23 cellular contexts compared by ENCODE assay signal in the genomic region with DNA sequence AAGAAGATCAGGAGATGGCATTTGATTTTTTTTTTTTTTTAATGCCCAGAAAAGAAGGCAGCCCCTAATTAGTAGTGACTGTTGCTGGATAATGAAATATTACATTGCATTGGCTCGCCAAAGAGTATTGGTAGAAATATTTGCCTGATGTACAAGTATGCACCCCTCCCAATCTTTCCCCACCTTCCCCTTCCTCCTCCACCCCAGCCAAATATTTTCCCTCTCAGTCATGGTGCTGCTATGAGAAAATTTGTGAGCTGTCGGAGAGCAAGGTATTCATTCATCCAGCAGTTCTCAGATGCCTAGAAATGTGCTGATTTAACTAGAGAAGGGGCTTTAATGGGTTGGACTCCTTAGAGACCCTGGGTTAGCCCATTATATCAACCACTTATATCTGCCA. TPM values are rescaled to one million over a fixed set of nuclear protein-coding genes. Genes with fewer than 3 reads are reported as not detected.
A peak's percentile ranks its signal among the peaks of the same experiment; 100 is the strongest.
DNase-seq lines count a peak whose midpoint lies in the region; ATAC-seq and TF ChIP-seq lines count a peak whose summit lies in the region.
"Had no signal": no experiment of that assay in that cellular context is flagged by ENCODE, and none has a peak within 500 bp of the region (broad histone marks: within the 10 kb centered on the region; RNA-seq: fewer than 3 reads in every experiment).

No MANE protein-coding gene starts in this region.

- H3K9me3 ChIP-seq in left ventricle myocardium inferior (replicated peaks) (no peaks in the 10 kb centered on the region), adipocyte (ENCODE audit: control insufficient read depth, low read length) (no peaks in the 10 kb centered on the region)
- H3K9me3 ChIP-seq in naive thymus-derived CD4-positive, alpha-beta T cell (ENCODE audit: control insufficient read depth in 2 of 3, low read length in 3 of 3) = no peaks in the 10 kb centered on the region

- no peak overlapping the region for H3K4me3 Mint-ChIP-seq in naive thymus-derived CD4-positive, alpha-beta T cell
- H3K4me3 Mint-ChIP-seq in stimulated activated naive CD8-positive, alpha-beta T cell treated with anti-CD3 and anti-CD28 coated beads, Interleukin-15, amount 100 ng/mL, for 72 hours = no peak overlapping the region
- H3K4me3 Mint-ChIP-seq in activated T-cell treated with anti-CD3 and anti-CD28 coated beads, Interleukin-2, amount 50 U/mL, for 72 hours = no peak overlapping the region
- H3K4me3 Mint-ChIP-seq: activated CD4-positive, alpha-beta memory T cell treated with anti-CD3 and anti-CD28 coated beads for 36 hours; activated naive CD4-positive, alpha-beta T cell treated with anti-CD3 and anti-CD28 coated beads, Interleukin-2, amount 50 U/mL, for 24 hours; CD8-positive, alpha-beta T cell; neural progenitor cell; T-cell had no signal

- H3K27me3 ChIP-seq in left ventricle myocardium inferior (ENCODE audit: low read depth) = no peaks in the 10 kb centered on the region
- no peaks in the 10 kb centered on the region for H3K27me3 ChIP-seq in adipocyte (replicated peaks; ENCODE audit: control insufficient read depth, insufficient read depth, low read length)
- H3K27me3 ChIP-seq in naive thymus-derived CD4-positive, alpha-beta T cell (ENCODE audit: control insufficient read depth in 2 of 2, insufficient read depth in 2 of 2, low read length in 2 of 2) = no peaks in the 10 kb centered on the region
- H3K27me3 ChIP-seq: hepatocyte, neural progenitor cell had no signal

- CTCF ChIA-PET in naive thymus-derived CD4-positive, alpha-beta T cell (lab: Charles Lee) = interaction anchor here (0.6 kb wide), 1 partner anchor 70 kb away, joined by 3 read pairs; no protein-coding TSS in a partner anchor

- no peak overlapping the region for H3K27ac Mint-ChIP-seq in naive thymus-derived CD4-positive, alpha-beta T cell
- H3K27ac Mint-ChIP-seq in stimulated activated naive CD8-positive, alpha-beta T cell treated with anti-CD3 and anti-CD28 coated beads, Interleukin-15, amount 100 ng/mL, for 72 hours = no peak overlapping the region
- H3K27ac Mint-ChIP-seq in activated T-cell treated with anti-CD3 and anti-CD28 coated beads, Interleukin-2, amount 50 U/mL, for 72 hours = no peak overlapping the region
- H3K27ac Mint-ChIP-seq: activated CD4-positive, alpha-beta memory T cell treated with anti-CD3 and anti-CD28 coated beads for 36 hours; activated naive CD4-positive, alpha-beta T cell treated with anti-CD3 and anti-CD28 coated beads, Interleukin-2, amount 50 U/mL, for 24 hours; CD8-positive, alpha-beta T cell; neural progenitor cell; T-cell had no signal

- H3K4me3 ChIP-seq in left ventricle myocardium inferior (no peak overlapping the region), adipocyte (ENCODE audit: low read length) (no peak overlapping the region), fibroblast of the aortic adventitia (ENCODE audit: low read depth, low read length) (no peak overlapping the region)
- H3K4me3 ChIP-seq in naive thymus-derived CD4-positive, alpha-beta T cell (ENCODE audit: low read length) = no peak overlapping the region
- H3K4me3 ChIP-seq: hepatocyte, neural progenitor cell had no signal

- DNase-seq in left ventricle myocardium inferior = no peak
- no peak for DNase-seq in left ventricle myocardium superior
- peak; percentile 59 for DNase-seq in adipocyte (ENCODE audit: low read depth)
- peak; percentile 71 for DNase-seq in fibroblast of the aortic adventitia (ENCODE audit: low read depth)
- no peak for DNase-seq in naive thymus-derived CD4-positive, alpha-beta T cell
- DNase-seq in stimulated activated naive CD8-positive, alpha-beta T cell treated with anti-CD3 and anti-CD28 coated beads, Interleukin-15, amount 100 ng/mL, for 72 hours = no peak
- no peak for DNase-seq in activated T-cell treated with anti-CD3 and anti-CD28 coated beads, Interleukin-2, amount 50 U/mL, for 72 hours
- DNase-seq: activated CD4-positive, alpha-beta memory T cell treated with anti-CD3 and anti-CD28 coated beads for 36 hours; activated T-cell treated with anti-CD3 and anti-CD28 coated beads, Interleukin-2, amount 50 U/mL, for 48 hours; CD8-positive, alpha-beta T cell; DMS79 treated with DMSO at 0.1 percent for 48 hours; islet precursor cell; mesenchymal stem cell; NCI-H1694 treated with DMSO at 0.1 percent for 48 hours; NK-92 treated with Interleukin-12 subunit alpha and Interleukin-12 subunit beta, amount 100 ng/mL, for 24 hours; retina; stimulated activated CD4-positive, alpha-beta T cell treated with anti-CD3 and anti-CD28 coated beads, Interleukin-12 subunit alpha, Interleukin-12 subunit beta, amount 100 ng/mL, for 4 hours; T-cell had no signal

- H3K36me3 ChIP-seq in left ventricle myocardium inferior (peaks cover 42% of the 10 kb centered on the region), adipocyte (ENCODE audit: control insufficient read depth, insufficient read depth, low read length, severe bottlenecking) (peaks cover 63% of the 10 kb centered on the region)
- H3K36me3 ChIP-seq in naive thymus-derived CD4-positive, alpha-beta T cell (ENCODE audit: control insufficient read depth in 2 of 3, insufficient read depth in 3 of 3, low read length in 3 of 3) = no peaks in the 10 kb centered on the region
- H3K36me3 ChIP-seq: neural progenitor cell had no signal

- ATAC-seq in left ventricle myocardium superior (no peak), HG02970 (IDR thresholded peaks at IDR 0.05; ENCODE audit: low FRiP score, unreplicated experiment) (no peak)
- no peak for ATAC-seq in naive thymus-derived CD4-positive, alpha-beta T cell
- ATAC-seq in stimulated activated naive CD8-positive, alpha-beta T cell treated with anti-CD3 and anti-CD28 coated beads, Interleukin-15, amount 100 ng/mL, for 72 hours = no peak
- no peak for ATAC-seq in activated T-cell treated with anti-CD3 and anti-CD28 coated beads, Interleukin-2, amount 50 U/mL, for 72 hours (replicated peaks in 1 of 2)
- ATAC-seq: CD8-positive, alpha-beta T cell; Right ventricle myocardium inferior; T-cell had no signal

- peaks cover 0 to 36% (median 20%) of the 10 kb centered on the region in 5 donors for H3K36me3 Mint-ChIP-seq in naive thymus-derived CD4-positive, alpha-beta T cell
- H3K36me3 Mint-ChIP-seq in activated T-cell treated with anti-CD3 and anti-CD28 coated beads, Interleukin-2, amount 50 U/mL, for 72 hours (ENCODE audit: insufficient read depth in 2 of 2) = no peaks in the 10 kb centered on the region

- POLR2A ChIA-PET in naive thymus-derived CD4-positive, alpha-beta T cell (lab: Charles Lee) = no interaction called here

- H3K9me3 Mint-ChIP-seq in naive thymus-derived CD4-positive, alpha-beta T cell = no peaks in the 10 kb centered on the region
- H3K9me3 Mint-ChIP-seq in stimulated activated naive CD8-positive, alpha-beta T cell treated with anti-CD3 and anti-CD28 coated beads, Interleukin-15, amount 100 ng/mL, for 72 hours = no peaks in the 10 kb centered on the region
- no peaks in the 10 kb centered on the region for H3K9me3 Mint-ChIP-seq in activated T-cell treated with anti-CD3 and anti-CD28 coated beads, Interleukin-2, amount 50 U/mL, for 72 hours
- H3K9me3 Mint-ChIP-seq: activated CD4-positive, alpha-beta memory T cell treated with anti-CD3 and anti-CD28 coated beads for 36 hours; activated naive CD4-positive, alpha-beta T cell treated with anti-CD3 and anti-CD28 coated beads, Interleukin-2, amount 50 U/mL, for 24 hours; CD8-positive, alpha-beta T cell; neural progenitor cell; T-cell had no signal

- no peak for TF ChIP-seq CTCF in left ventricle myocardium inferior (IDR thresholded peaks at IDR 0.05; ENCODE audit: borderline replicate concordance)
- TF ChIP-seq CTCF in fibroblast of the aortic adventitia (IDR thresholded peaks at IDR 0.05; ENCODE audit: insufficient read depth, low read length) = no peak

- intact Hi-C loops in left ventricle myocardium inferior (cut with micrococcal nuclease) = no loop called here
- intact Hi-C loops in left ventricle myocardium superior (cut with micrococcal nuclease) = no loop called here
- intact Hi-C loops in naive thymus-derived CD4-positive, alpha-beta T cell (cut with micrococcal nuclease) = loop anchor here in 1 of 2 donors (10.0 kb wide), 1 partner anchor 365 kb away; the partner anchor contains the start of gene RHEX

- no peaks in the 10 kb centered on the region for H3K27me3 Mint-ChIP-seq in naive thymus-derived CD4-positive, alpha-beta T cell
- no peaks in the 10 kb centered on the region for H3K27me3 Mint-ChIP-seq in stimulated activated naive CD8-positive, alpha-beta T cell treated with anti-CD3 and anti-CD28 coated beads, Interleukin-15, amount 100 ng/mL, for 72 hours
- H3K27me3 Mint-ChIP-seq in activated T-cell treated with anti-CD3 and anti-CD28 coated beads, Interleukin-2, amount 50 U/mL, for 72 hours (ENCODE audit: low read depth) = no peaks in the 10 kb centered on the region
- H3K27me3 Mint-ChIP-seq: activated CD4-positive, alpha-beta memory T cell treated with anti-CD3 and anti-CD28 coated beads for 36 hours; activated naive CD4-positive, alpha-beta T cell treated with anti-CD3 and anti-CD28 coated beads, Interleukin-2, amount 50 U/mL, for 24 hours; T-cell had no signal

- peaks cover 0 to 9% (median 0%) of the 10 kb centered on the region in 7 donors for H3K4me1 Mint-ChIP-seq in naive thymus-derived CD4-positive, alpha-beta T cell
- H3K4me1 Mint-ChIP-seq in stimulated activated naive CD8-positive, alpha-beta T cell treated with anti-CD3 and anti-CD28 coated beads, Interleukin-15, amount 100 ng/mL, for 72 hours = no peaks in the 10 kb centered on the region
- H3K4me1 Mint-ChIP-seq in activated T-cell treated with anti-CD3 and anti-CD28 coated beads, Interleukin-2, amount 50 U/mL, for 72 hours (ENCODE audit: low read depth) = no peaks in the 10 kb centered on the region
- H3K4me1 Mint-ChIP-seq: activated naive CD4-positive, alpha-beta T cell treated with anti-CD3 and anti-CD28 coated beads, Interleukin-2, amount 50 U/mL, for 24 hours; T-cell had no signal

- peak overlapping the region; percentile 3 for H3K27ac ChIP-seq in left ventricle myocardium inferior (replicated peaks)
- H3K27ac ChIP-seq in naive thymus-derived CD4-positive, alpha-beta T cell (ENCODE audit: low read depth, low read length) = no peak overlapping the region
- H3K27ac ChIP-seq: hepatocyte, neural progenitor cell had no signal

- peaks cover 42% of the 10 kb centered on the region for H3K4me1 ChIP-seq in left ventricle myocardium inferior
- H3K4me1 ChIP-seq in adipocyte (ENCODE audit: control insufficient read depth, insufficient read depth, low read length) = peaks cover 14% of the 10 kb centered on the region
- no peaks in the 10 kb centered on the region for H3K4me1 ChIP-seq in naive thymus-derived CD4-positive, alpha-beta T cell (ENCODE audit: control insufficient read depth in 2 of 2, insufficient read depth in 2 of 2, low read length in 2 of 2)
- H3K4me1 ChIP-seq: neural progenitor cell had no signal

- no peak overlapping the region for H3K9ac ChIP-seq in adipocyte (ENCODE audit: low read length)
- H3K9ac ChIP-seq: neural progenitor cell had no signal

RNA-seq across cellular contexts. Expression of gene IKBKE, which starts 50.5 kb away (rescaled TPM):
- total RNA-seq in left ventricle myocardium inferior (0.80 TPM), left ventricle myocardium superior (0.64 TPM), fibroblast of the aortic adventitia (ENCODE audit: low replicate concordance) (11.5 and 67.9 TPM in 2 replicates)
- total RNA-seq in naive thymus-derived CD4-positive, alpha-beta T cell = 100 to 1,000 TPM in 1 of 5 experiments, 10 to 100 TPM in 4; 50.1 to 177 (median 79.1) TPM
- polyA plus RNA-seq in naive thymus-derived CD4-positive, alpha-beta T cell = 10 to 100 TPM; 32.5 to 48.3 TPM
- 10 to 100 TPM; 21.0 to 21.1 TPM for total RNA-seq in activated T-cell treated with anti-CD3 and anti-CD28 coated beads, Interleukin-2, amount 50 U/mL, for 72 hours

Comparison
In these comparisons a context has a peak if more than half of its experiments do, and no peak if none do; other contexts are left out.
1. DNase-seq: peak in adipocyte (single experiment) and fibroblast of the aortic adventitia (single experiment); none in left ventricle myocardium inferior (single experiment), left ventricle myocardium superior (single experiment), naive thymus-derived CD4-positive, alpha-beta T cell (0 of 9), stimulated activated naive CD8-positive, alpha-beta T cell treated with anti-CD3 and anti-CD28 coated beads, Interleukin-15, amount 100 ng/mL, for 72 hours (0 of 2) and activated T-cell treated with anti-CD3 and anti-CD28 coated beads, Interleukin-2, amount 50 U/mL, for 72 hours (0 of 2).